ENCODE assay signal across 8 cellular contexts in the genomic region with DNA sequence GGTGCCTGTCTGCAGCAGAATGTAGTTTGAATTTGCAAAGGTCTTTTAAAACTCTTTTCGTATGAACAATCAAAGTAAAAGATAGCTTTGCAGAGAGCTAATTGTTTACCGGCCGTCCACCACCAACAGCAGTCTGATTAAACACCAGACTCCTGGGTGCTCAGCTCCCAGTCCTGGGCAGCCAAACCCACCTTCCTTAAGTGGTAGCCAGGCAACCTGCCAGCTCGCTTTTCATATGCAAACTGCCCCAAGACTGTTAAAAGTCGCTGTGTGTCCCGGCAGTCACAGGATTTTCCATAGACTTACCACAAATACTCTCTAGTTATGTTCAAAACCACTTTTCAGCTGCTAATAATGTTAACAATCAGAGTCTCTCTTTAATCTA. TPM values are rescaled to one million over a fixed set of nuclear protein-coding genes. Genes with fewer than 3 reads are reported as not detected.
DNase-seq lines count a peak whose midpoint lies in the region; ATAC-seq and TF ChIP-seq lines count a peak whose summit lies in the region.
"Had no signal": no experiment of that assay in that cellular context is flagged by ENCODE, and none has a peak within 500 bp of the region (broad histone marks: within the 10 kb centered on the region; RNA-seq: fewer than 3 reads in every experiment).

No MANE protein-coding gene starts in this region.

- 20% methylated on average over 6 of the region's 6 CpGs for WGBS in suprapubic skin

- peaks cover 44 to 50% of the 10 kb centered on the region in 2 donors for H3K27me3 Mint-ChIP-seq in natural killer cell treated with Interleukin-12 subunit alpha and Interleukin-12 subunit beta and Interleukin-15 and Interleukin-18, amount 100 ng/mL, for 72 hours

- no peaks in the 10 kb centered on the region for H3K9me3 Mint-ChIP-seq in natural killer cell treated with Interleukin-12 subunit alpha and Interleukin-12 subunit beta and Interleukin-15 and Interleukin-18, amount 100 ng/mL, for 72 hours

- no peak for TF ChIP-seq CTCF in suprapubic skin (IDR thresholded peaks at IDR 0.05)

- peaks cover 14% of the 10 kb centered on the region for H3K36me3 ChIP-seq in suprapubic skin

- H3K27me3 ChIP-seq in layer of hippocampus (ENCODE audit: control insufficient read depth, insufficient read depth, low read length) (no peaks in the 10 kb centered on the region), suprapubic skin (peaks cover 6% of the 10 kb centered on the region)

- H3K4me3 ChIP-seq in suprapubic skin, result peak overlapping the region; percentile 49

- H3K4me3 Mint-ChIP-seq in natural killer cell treated with Interleukin-12 subunit alpha and Interleukin-12 subunit beta and Interleukin-15 and Interleukin-18, amount 100 ng/mL, for 72 hours, result no peak overlapping the region

- peaks cover 0 to 7% of the 10 kb centered on the region in 2 donors for H3K4me1 Mint-ChIP-seq in natural killer cell treated with Interleukin-12 subunit alpha and Interleukin-12 subunit beta and Interleukin-15 and Interleukin-18, amount 100 ng/mL, for 72 hours (ENCODE audit: low read depth in 2 of 2)

- H3K4me1 ChIP-seq in suprapubic skin, result peaks cover 53% of the 10 kb centered on the region

- no peak overlapping the region for H3K27ac Mint-ChIP-seq in natural killer cell treated with Interleukin-12 subunit alpha and Interleukin-12 subunit beta and Interleukin-15 and Interleukin-18, amount 100 ng/mL, for 72 hours

- peak; percentile 45 for DNase-seq in NCI-H1048 (lab: John Stamatoyannopoulos, UW)
- DNase-seq in astrocyte of the hippocampus (ENCODE audit: low read depth, low spot score), result peak; percentile 83
- peak; percentile 40 to 64 for DNase-seq in suprapubic skin (ENCODE audit: low spot score in 2 of 2)
- DNase-seq in activated T-cell treated with anti-CD3 and anti-CD28 coated beads, Interleukin-2, amount 50 U/mL, for 48 hours, result no peak
- DNase-seq in natural killer cell treated with Interleukin-12 subunit alpha and Interleukin-12 subunit beta and Interleukin-15 and Interleukin-18, amount 100 ng/mL, for 72 hours (ENCODE audit: low spot score), result no peak
- DNase-seq in HuH-7 (ENCODE audit: low spot score), result no peak
- DNase-seq: effector CD8-positive, alpha-beta T cell had no signal

- H3K27ac ChIP-seq in layer of hippocampus (ENCODE audit: low read depth, low read length) (peak overlapping the region; percentile 27), suprapubic skin (peak overlapping the region; percentile 78)

- no peak for TF ChIP-seq POLR2A in suprapubic skin (IDR thresholded peaks at IDR 0.05)

- H3K36me3 Mint-ChIP-seq in natural killer cell treated with Interleukin-12 subunit alpha and Interleukin-12 subunit beta and Interleukin-15 and Interleukin-18, amount 100 ng/mL, for 72 hours, result no peaks in the 10 kb centered on the region

- H3K9me3 ChIP-seq in suprapubic skin, result no peaks in the 10 kb centered on the region

- ATAC-seq in natural killer cell treated with Interleukin-12 subunit alpha and Interleukin-12 subunit beta and Interleukin-15 and Interleukin-18, amount 100 ng/mL, for 72 hours, result no peak

- no peak for TF ChIP-seq EP300 in suprapubic skin (IDR thresholded peaks at IDR 0.05)

RNA-seq across cellular contexts. Expression of a gene that starts 0.8 kb away (rescaled TPM):
- 100 to 1,000 TPM in 2 of 4 donors, 10 to 100 TPM in 2; 80.9 to 149 (median 107) TPM for total RNA-seq in suprapubic skin
- not detected for total RNA-seq in natural killer cell treated with Interleukin-12 subunit alpha and Interleukin-12 subunit beta and Interleukin-15 and Interleukin-18, amount 100 ng/mL, for 72 hours

Comparison
In these comparisons a context has a peak if more than half of its experiments do, and no peak if none do; other contexts are left out.
1. DNase-seq: peak in NCI-H1048 (single experiment), astrocyte of the hippocampus (single experiment) and suprapubic skin (2 of 2); none in activated T-cell treated with anti-CD3 and anti-CD28 coated beads, Interleukin-2, amount 50 U/mL, for 48 hours (0 of 2), natural killer cell treated with Interleukin-12 subunit alpha and Interleukin-12 subunit beta and Interleukin-15 and Interleukin-18, amount 100 ng/mL, for 72 hours (single experiment) and HuH-7 (single experiment).
2. RNA of a gene that starts 0.8 kb away (total RNA-seq): 80.9 to 149 TPM in suprapubic skin; not detected in natural killer cell treated with Interleukin-12 subunit alpha and Interleukin-12 subunit beta and Interleukin-15 and Interleukin-18, amount 100 ng/mL, for 72 hours; every median in the first group is over 10 times any median in the second.